In genomic region chr3:85726241-85726640, GRCh38 we compare ENCODE assay signal across 22 cellular contexts.
DNase-seq lines count a peak whose midpoint lies in the region; ATAC-seq and TF ChIP-seq lines count a peak whose summit lies in the region.
"Had no signal": no experiment of that assay in that cellular context is flagged by ENCODE, and none has a peak within 500 bp of the region (broad histone marks: within the 10 kb centered on the region; RNA-seq: fewer than 3 reads in every experiment).

No MANE protein-coding gene starts in this region.

- no peak for TF ChIP-seq POLR2A in esophagus muscularis mucosa (IDR thresholded peaks at IDR 0.05; ENCODE audit: low read depth)
- TF ChIP-seq POLR2A in upper lobe of left lung (IDR thresholded peaks at IDR 0.05) = no peak

- H3K27ac ChIP-seq in PC-3 (ENCODE audit: low read length) (peak overlapping the region; percentile 48), mammary epithelial cell (ENCODE audit: insufficient read depth, low read depth, low read length) (peak overlapping the region; percentile 7), esophagus muscularis mucosa (replicated peaks in 1 of 4) (no peak overlapping the region), upper lobe of left lung (no peak overlapping the region)
- H3K27ac ChIP-seq: dorsolateral prefrontal cortex, left ventricle myocardium inferior, pancreas, right atrium auricular region, SK-N-MC, testis had no signal

- intact Hi-C loops in PC-3 (cut with micrococcal nuclease) (loop anchor here (1.0 kb wide), 1 partner anchor 32 kb away; no protein-coding TSS in a partner anchor), mammary epithelial cell (cut with micrococcal nuclease) (no loop called here), esophagus muscularis mucosa (cut with DNase I) (no loop called here)

- in situ Hi-C loops in mammary epithelial cell (cut with MboI; ENCODE audit: low sequenced_read_pairs in 2 of 2) = no loop called here

- 40% methylated on average over 2 of the region's 2 CpGs for WGBS in mammary epithelial cell (ENCODE audit: low coverage, missing lambda C conversion rate)
- 76% methylated on average over 2 of the region's 2 CpGs for WGBS in esophagus muscularis mucosa
- WGBS in upper lobe of left lung, 2 donors = 73 to 74% methylated on average over 2 of the region's 2 CpGs

- dilution Hi-C loops in mammary epithelial cell (cut with HindIII; ENCODE audit: low sequenced_read_pairs) = no loop called here

- peak overlapping the region; percentile 48 for H3K4me2 ChIP-seq in PC-3 (ENCODE audit: low read length)
- H3K4me2 ChIP-seq in mammary epithelial cell (ENCODE audit: insufficient read depth, low read depth, low read length) = peak overlapping the region; percentile 45

- CTCF ChIA-PET in PC-3 (lab: Charles Lee) = no interaction called here
- CTCF ChIA-PET in mammary epithelial cell (lab: Charles Lee; ENCODE audit: low non-redundant PET) = no interaction called here

- H3K36me3 ChIP-seq in PC-3 (ENCODE audit: low read depth, low read length) (no peaks in the 10 kb centered on the region), mammary epithelial cell (ENCODE audit: insufficient read depth, low read length) (no peaks in the 10 kb centered on the region), esophagus muscularis mucosa (no peaks in the 10 kb centered on the region), upper lobe of left lung (no peaks in the 10 kb centered on the region)
- H3K36me3 ChIP-seq: HAP-1, left ventricle myocardium inferior, pancreas, right atrium auricular region had no signal

- H3K9me2 ChIP-seq in PC-3 (replicated peaks; ENCODE audit: low read length) = no peaks in the 10 kb centered on the region

- H2AFZ ChIP-seq in PC-3 (ENCODE audit: low read length) (no peak overlapping the region), mammary epithelial cell (ENCODE audit: low read depth, low read length) (no peak overlapping the region)

- peaks cover 36% of the 10 kb centered on the region for H3K4me1 ChIP-seq in PC-3 (ENCODE audit: insufficient read depth, low read length)
- H3K4me1 ChIP-seq in mammary epithelial cell (ENCODE audit: insufficient read depth, low read length) = peaks cover 27% of the 10 kb centered on the region
- H3K4me1 ChIP-seq in esophagus muscularis mucosa = no peaks in the 10 kb centered on the region
- no peaks in the 10 kb centered on the region for H3K4me1 ChIP-seq in upper lobe of left lung
- H3K4me1 ChIP-seq: HAP-1, left ventricle myocardium inferior, pancreas, right atrium auricular region, testis had no signal

- H3F3A ChIP-seq in PC-3 (ENCODE audit: low read length, unreplicated experiment) = peaks cover 7% of the 10 kb centered on the region

- H3K9ac ChIP-seq in PC-3 (ENCODE audit: low read length) (no peak overlapping the region), mammary epithelial cell (ENCODE audit: insufficient read depth, low read length) (no peak overlapping the region)

- BruUV-seq in PC-3 (replicated peaks; lab: Mats Ljungman, UMichigan) (no TSS peak), mammary epithelial cell (replicated peaks; lab: Mats Ljungman, UMichigan) (no TSS peak)

- ATAC-seq in PC-3 = peak; percentile 95
- no peak for ATAC-seq in upper lobe of left lung (ENCODE audit: low FRiP score in 2 of 2)
- ATAC-seq: activated naive CD8-positive, alpha-beta T cell treated with anti-CD3 and anti-CD28 coated beads, Interleukin-2, amount 50 U/mL, for 24 hours; pancreas had no signal

- no peak for TF ChIP-seq EP300 in esophagus muscularis mucosa (IDR thresholded peaks at IDR 0.05)
- no peak for TF ChIP-seq EP300 in upper lobe of left lung (IDR thresholded peaks at IDR 0.05)

- H4K20me1 ChIP-seq in PC-3 (ENCODE audit: low read length) = no peaks in the 10 kb centered on the region
- no peaks in the 10 kb centered on the region for H4K20me1 ChIP-seq in mammary epithelial cell (ENCODE audit: insufficient read depth, low read length)

- peak; percentile 11 for DNase-seq in DMS53 treated with DMSO at 0.1 percent for 48 hours (lab: John Stamatoyannopoulos, UW; ENCODE audit: unreplicated experiment)
- peak; percentile 90 for DNase-seq in PC-3
- peak; percentile 82 for DNase-seq in mammary epithelial cell
- peak; percentile 42 for DNase-seq in kidney tubule cell (ENCODE audit: low spot score)
- no peak for DNase-seq in activated T-cell treated with anti-CD3 and anti-CD28 coated beads, Interleukin-2, amount 50 U/mL, for 1 hour
- DNase-seq in esophagus muscularis mucosa (ENCODE audit: extremely low spot score) = no peak
- DNase-seq in upper lobe of left lung = no peak
- DNase-seq: ACHN; activated naive CD4-positive, alpha-beta T cell; activated naive CD8-positive, alpha-beta T cell treated with anti-CD3 and anti-CD28 coated beads, Interleukin-2, amount 50 U/mL, for 24 hours; dorsolateral prefrontal cortex; hypothalamus; immature natural killer cell; left ventricle myocardium inferior; mesendoderm; NCI-H1048; pancreas; stimulated activated CD4-positive, alpha-beta T cell treated with anti-CD3 and anti-CD28 coated beads, Interleukin-2, amount 100 ng/mL, for 24 hours; testis had no signal

- TF ChIP-seq CTCF in PC-3 (conservative IDR thresholded peaks at IDR 0.05; ENCODE audit: low read depth, low read length) (no peak), mammary epithelial cell (conservative IDR thresholded peaks at IDR 0.05 in 1 of 2, IDR thresholded peaks at IDR 0.05 in 1 of 2; ENCODE audit: extremely low read depth in 1 of 2, insufficient read depth in 1 of 2, low read depth in 1 of 2, low read length in 2 of 2) (no peak), esophagus muscularis mucosa (IDR thresholded peaks at IDR 0.05) (no peak), upper lobe of left lung (IDR thresholded peaks at IDR 0.05) (no peak)

- H3K27me3 ChIP-seq in PC-3 (ENCODE audit: low read length) (no peaks in the 10 kb centered on the region), mammary epithelial cell (ENCODE audit: insufficient read depth, low read length) (no peaks in the 10 kb centered on the region), esophagus muscularis mucosa (no peaks in the 10 kb centered on the region), upper lobe of left lung (no peaks in the 10 kb centered on the region)
- H3K27me3 ChIP-seq: dorsolateral prefrontal cortex, pancreas, right atrium auricular region, testis had no signal

- POLR2A ChIA-PET in PC-3 (lab: Charles Lee; ENCODE audit: unreplicated experiment) = no interaction called here

- H3K4me3 ChIP-seq in PC-3 (ENCODE audit: low read length) (0 out of 2 replicates have a peak overlapping the region, but pooled peaks have one; percentile 5), mammary epithelial cell (replicated peaks in 1 of 3; ENCODE audit: insufficient read depth in 1 of 3, low read depth in 2 of 3, low read length in 3 of 3) (no peak overlapping the region), esophagus muscularis mucosa (no peak overlapping the region), upper lobe of left lung (no peak overlapping the region)
- H3K4me3 ChIP-seq: dorsolateral prefrontal cortex, HAP-1, left ventricle myocardium inferior, pancreas, right atrium auricular region, SK-N-MC, testis had no signal

- H3K9me3 ChIP-seq in PC-3 (ENCODE audit: low read length) (0 out of 2 replicates have a peak, but pooled peaks cover 7% of the 10 kb centered on the region), mammary epithelial cell (replicated peaks; ENCODE audit: insufficient read depth, low read length) (no peaks in the 10 kb centered on the region), esophagus muscularis mucosa (no peaks in the 10 kb centered on the region), upper lobe of left lung (peaks cover 0 to 4% (median 0%) of the 10 kb centered on the region in 4 donors)
- H3K9me3 ChIP-seq: left ventricle myocardium inferior, pancreas, right atrium auricular region, testis had no signal

- no peaks in the 10 kb centered on the region for H3K79me2 ChIP-seq in PC-3 (ENCODE audit: low read length)
- H3K79me2 ChIP-seq in mammary epithelial cell (ENCODE audit: insufficient read depth, low read length) = no peaks in the 10 kb centered on the region

Comparison
In these comparisons a context has a peak if more than half of its experiments do, and no peak if none do; other contexts are left out.
1. DNase-seq: peak in DMS53 treated with DMSO at 0.1 percent for 48 hours (single experiment), PC-3 (single experiment), mammary epithelial cell (single experiment) and kidney tubule cell (single experiment); none in activated T-cell treated with anti-CD3 and anti-CD28 coated beads, Interleukin-2, amount 50 U/mL, for 1 hour (single experiment), esophagus muscularis mucosa (single experiment) and upper lobe of left lung (0 of 2).
2. H3K27ac ChIP-seq: peak in PC-3 (single experiment) and mammary epithelial cell (single experiment); none in esophagus muscularis mucosa (0 of 4) and upper lobe of left lung (0 of 4).